Comparison of ENCODE assay signal across 10 cellular contexts in genomic region chr11:13152736-13153541, GRCh38.
DNase-seq lines count a peak whose midpoint lies in the region; ATAC-seq, FAIRE-seq and TF ChIP-seq lines count a peak whose summit lies in the region.
"Had no signal": no experiment of that assay in that cellular context is flagged by ENCODE, and none has a peak within 500 bp of the region (broad histone marks: within the 10 kb centered on the region; RNA-seq: fewer than 3 reads in every experiment).

No MANE protein-coding gene starts in this region.

- no peaks in the 10 kb centered on the region; a peak in 1 of 5 replicates for H3K27me3 ChIP-seq in HepG2 (ENCODE audit: control insufficient read depth in 1 of 2, insufficient read depth in 2 of 2, low read length in 2 of 2)
- H3K27me3 ChIP-seq: SJCRH30 had no signal

- H3K27ac ChIP-seq in HepG2 (ENCODE audit: extremely low read length, insufficient read depth, low read length), result no peak overlapping the region
- H3K27ac ChIP-seq: SJCRH30 had no signal

- CTCF ChIA-PET in HepG2 (lab: Yijun Ruan, JAX; ENCODE audit: low intra/inter-chr PET ratio, low total read pairs), result interaction anchor here (0.8 to 3.9 kb wide), 4 partner anchors 38 to 189 kb away, joined by 3 to 36 read pairs (median 4); no protein-coding TSS in a partner anchor

- POLR2A ChIA-PET in HepG2 (lab: Yijun Ruan, JAX), result interaction anchor here (4.3 kb wide), 1 partner anchor 12 kb away, joined by 21 read pairs; no protein-coding TSS in a partner anchor

- no peak for TF ChIP-seq POLR2A in HepG2 (IDR thresholded peaks at IDR 0.05; ENCODE audit: insufficient read depth in 1 of 2, low read depth in 2 of 2, low read length in 2 of 2)

- no peak for TF ChIP-seq EP300 in HepG2 (IDR thresholded peaks at IDR 0.05; ENCODE audit: low read depth in 2 of 2, low read length in 2 of 2)
- TF ChIP-seq EP300 in HepG2 (CRISPR knock-in tag; IDR thresholded peaks at IDR 0.05; ENCODE audit: borderline replicate concordance), result no peak

- H3K9me3 ChIP-seq in HepG2 (ENCODE audit: low read length), result no peaks in the 10 kb centered on the region

- no TSS peak for BruUV-seq in HepG2 (replicated peaks; lab: Mats Ljungman, UMichigan)

- H4K20me1 ChIP-seq in HepG2 (ENCODE audit: insufficient read depth, low read length), result no peaks in the 10 kb centered on the region

- no peak overlapping the region for H2AFZ ChIP-seq in HepG2 (ENCODE audit: low read length)

- no peak overlapping the region for H3K4me3 ChIP-seq in AG10803 (ENCODE audit: low read length)
- no peak overlapping the region for H3K4me3 ChIP-seq in astrocyte of the spinal cord (ENCODE audit: low read depth, low read length)
- no peak overlapping the region for H3K4me3 ChIP-seq in HepG2 (replicated peaks in 1 of 3; ENCODE audit: insufficient read depth in 1 of 3, low read depth in 2 of 3, low read length in 3 of 3)
- H3K4me3 ChIP-seq: SJCRH30 had no signal

- intact Hi-C loops in HepG2 (cut with micrococcal nuclease; ENCODE audit: unreplicated experiment), result loop anchor here (1.0 kb wide), 1 partner anchor 189 kb away; no protein-coding TSS in a partner anchor

- no peak for FAIRE-seq in HepG2 (lab: Jason Lieb, UNC)

- peak; percentile 64 for TF ChIP-seq CTCF in AG10803 (conservative IDR thresholded peaks at IDR 0.05; ENCODE audit: low read length)
- peak; percentile 66 for TF ChIP-seq CTCF in astrocyte of the spinal cord (IDR thresholded peaks at IDR 0.05; ENCODE audit: low read depth, low read length)
- TF ChIP-seq CTCF in HepG2 (CRISPR knock-in tag; IDR thresholded peaks at IDR 0.05), result peak; percentile 59

- H3K79me2 ChIP-seq in HepG2 (ENCODE audit: insufficient read depth, low read length), result no peaks in the 10 kb centered on the region

- no peak overlapping the region for H3K4me2 ChIP-seq in HepG2 (ENCODE audit: low read depth, low read length)

- H3K9ac ChIP-seq in HepG2 (ENCODE audit: insufficient read depth, low read depth, low read length), result no peak overlapping the region

- H3K4me1 ChIP-seq in HepG2 (ENCODE audit: insufficient read depth, low read length), result peaks cover 55% of the 10 kb centered on the region
- H3K4me1 ChIP-seq: SJCRH30 had no signal

- in situ Hi-C loops in astrocyte of the spinal cord (cut with HindIII; ENCODE audit: low sequenced_read_pairs) (no loop called here), HepG2 (cut with HindIII; ENCODE audit: extremely low pct_ligation_motif_present, low pct_unique_long_range_greater_than_20kb) (loop anchor here (5.0 kb wide), 1 partner anchor 186 kb away; no protein-coding TSS in a partner anchor)

- ATAC-seq in HepG2 (no peak), GM19452 (IDR thresholded peaks at IDR 0.05; ENCODE audit: unreplicated experiment) (no peak)

- DNase-seq in AG10803 (ENCODE audit: low read depth) (peak; percentile 35), HT1080 (ENCODE audit: low read depth) (peak; percentile 30), astrocyte of the spinal cord (ENCODE audit: low read depth, low spot score) (peak; percentile 38), HepG2 (ENCODE audit: low spot score) (peak; percentile 25), SKM-1 (lab: John Stamatoyannopoulos, UW; ENCODE audit: unreplicated experiment) (no peak), NCI-H1694 treated with DMSO at 0.1 percent for 48 hours (lab: John Stamatoyannopoulos, UW) (no peak)
- DNase-seq in activated CD4-positive, alpha-beta T cell treated with anti-CD3 and anti-CD28 coated beads, Interleukin-2, amount 50 U/mL, for 1 hour, result no peak
- DNase-seq: activated naive CD4-positive, alpha-beta T cell had no signal

- 4% methylated on average over 2 of the region's 2 CpGs for WGBS in HepG2 (ENCODE audit: low lambda C conversion rate)

- H3K36me3 ChIP-seq in HepG2 (replicated peaks in 1 of 2; ENCODE audit: control insufficient read depth in 1 of 2, insufficient read depth in 2 of 2, low read length in 2 of 2), result no peaks in the 10 kb centered on the region
- H3K36me3 ChIP-seq: SJCRH30 had no signal

- peak; percentile 59 for TF ChIP-seq RAD21 in HepG2 (CRISPR knock-in tag; IDR thresholded peaks at IDR 0.05)

TF ChIP-seq in HepG2, 621 proteins besides CTCF, POLR2A, EP300 and RAD21:
- TF ChIP-seq STAG1 (CRISPR knock-in tag; IDR thresholded peaks at IDR 0.05), result peak; percentile 85
- no peak for TF ChIP-seq GABPB1 (CRISPR knock-in tag; IDR thresholded peaks at IDR 0.05)
- TF ChIP-seq SMC3 (IDR thresholded peaks at IDR 0.05; ENCODE audit: low read length), result peak; percentile 83
- no peak for TF ChIP-seq KAT8 (CRISPR knock-in tag; IDR thresholded peaks at IDR 0.05)
- TF ChIP-seq, protein P1, sequence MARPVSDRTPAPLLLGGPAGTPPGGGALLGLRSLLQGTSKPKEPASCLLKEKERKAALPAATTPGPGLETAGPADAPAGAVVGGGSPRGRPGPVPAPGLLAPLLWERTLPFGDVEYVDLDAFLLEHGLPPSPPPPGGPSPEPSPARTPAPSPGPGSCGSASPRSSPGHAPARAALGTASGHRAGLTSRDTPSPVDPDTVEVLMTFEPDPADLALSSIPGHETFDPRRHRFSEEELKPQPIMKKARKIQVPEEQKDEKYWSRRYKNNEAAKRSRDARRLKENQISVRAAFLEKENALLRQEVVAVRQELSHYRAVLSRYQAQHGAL (CRISPR knock-in tag; IDR thresholded peaks at IDR 0.05; ENCODE audit: not compliant biosample characterization), result no peak
- no peak for TF ChIP-seq ZNF780A (CRISPR knock-in tag; IDR thresholded peaks at IDR 0.05)
- TF ChIP-seq PHF8 (CRISPR knock-in tag; IDR thresholded peaks at IDR 0.05), result no peak
- TF ChIP-seq ZUFSP (CRISPR knock-in tag; IDR thresholded peaks at IDR 0.05; ENCODE audit: borderline replicate concordance), result no peak
- TF ChIP-seq ZNF772 (CRISPR knock-in tag; IDR thresholded peaks at IDR 0.05), result no peak
- TF ChIP-seq POLR2AphosphoS2 (IDR thresholded peaks at IDR 0.05; ENCODE audit: low read depth, low read length), result no peak
- no peak for TF ChIP-seq ZNF556 (CRISPR knock-in tag; IDR thresholded peaks at IDR 0.05; ENCODE audit: borderline replicate concordance)
- TF ChIP-seq, protein P2, sequence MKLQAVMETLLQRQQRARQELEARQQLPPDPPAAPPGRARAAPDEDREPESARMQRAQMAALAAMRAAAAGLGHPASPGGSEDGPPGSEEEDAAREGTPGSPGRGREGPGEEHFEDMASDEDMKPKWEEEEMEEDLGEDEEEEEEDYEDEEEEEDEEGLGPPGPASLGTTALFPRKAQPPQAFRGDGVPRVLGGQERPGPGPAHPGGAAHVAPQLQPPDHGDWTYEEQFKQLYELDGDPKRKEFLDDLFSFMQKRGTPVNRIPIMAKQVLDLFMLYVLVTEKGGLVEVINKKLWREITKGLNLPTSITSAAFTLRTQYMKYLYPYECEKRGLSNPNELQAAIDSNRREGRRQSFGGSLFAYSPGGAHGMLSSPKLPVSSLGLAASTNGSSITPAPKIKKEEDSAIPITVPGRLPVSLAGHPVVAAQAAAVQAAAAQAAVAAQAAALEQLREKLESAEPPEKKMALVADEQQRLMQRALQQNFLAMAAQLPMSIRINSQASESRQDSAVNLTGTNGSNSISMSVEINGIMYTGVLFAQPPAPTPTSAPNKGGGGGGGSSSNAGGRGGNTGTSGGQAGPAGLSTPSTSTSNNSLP (IDR thresholded peaks at IDR 0.05; ENCODE audit: low read depth, low read length), result peak; percentile 51; the same call in 1 of the 2 replicates
- no peak for TF ChIP-seq SRSF4 (IDR thresholded peaks at IDR 0.05; ENCODE audit: low read depth, low read length, poor library complexity, severe bottlenecking)
- TF ChIP-seq PATZ1 (CRISPR knock-in tag; IDR thresholded peaks at IDR 0.05), result 0 out of 2 replicates have a peak, but pooled peaks have one; percentile 9
TF ChIP-seq in HepG2: peak in this region for 4.

Comparison
In these comparisons a context has a peak if more than half of its experiments do, and no peak if none do; other contexts are left out.
1. DNase-seq: peak in AG10803 (single experiment), HT1080 (single experiment), astrocyte of the spinal cord (single experiment) and HepG2 (single experiment); none in activated CD4-positive, alpha-beta T cell treated with anti-CD3 and anti-CD28 coated beads, Interleukin-2, amount 50 U/mL, for 1 hour (single experiment), SKM-1 (single experiment) and NCI-H1694 treated with DMSO at 0.1 percent for 48 hours (single experiment).
2. Peak in every context shown above with its lines, with median percentiles within 50 percentile points of each other: CTCF ChIP-seq.